ENCODE assay signal across 16 cellular contexts in genomic region chr3:156181509-156181908, GRCh38.
DNase-seq lines count a peak whose midpoint lies in the region; ATAC-seq, FAIRE-seq and TF ChIP-seq lines count a peak whose summit lies in the region.
"Had no signal": no experiment of that assay in that cellular context is flagged by ENCODE, and none has a peak within 500 bp of the region (broad histone marks: within the 10 kb centered on the region; RNA-seq: fewer than 3 reads in every experiment).

No MANE protein-coding gene starts in this region.

- H3K9me3 Mint-ChIP-seq in neural progenitor cell (no peaks in the 10 kb centered on the region), Caco-2 (ENCODE audit: unreplicated experiment) (no peaks in the 10 kb centered on the region)

- H3K36me3 Mint-ChIP-seq in neural progenitor cell (no peaks in the 10 kb centered on the region), Caco-2 (ENCODE audit: insufficient read depth, unreplicated experiment) (no peaks in the 10 kb centered on the region)
- H3K36me3 Mint-ChIP-seq: immature natural killer cell had no signal

- TF ChIP-seq POLR2A in H54 (IDR thresholded peaks at IDR 0.05; ENCODE audit: low read depth, low read length): no peak

- H3K27ac Mint-ChIP-seq in neural progenitor cell: no peak overlapping the region
- no peak overlapping the region for H3K27ac Mint-ChIP-seq in Caco-2 (ENCODE audit: unreplicated experiment)
- H3K27ac Mint-ChIP-seq: immature natural killer cell had no signal

- BruUV-seq in OCI-LY7 (replicated peaks; lab: Mats Ljungman, UMichigan): no TSS peak
- BruUV-seq in Caco-2 (replicated peaks; lab: Mats Ljungman, UMichigan): no TSS peak

- H3K4me3 Mint-ChIP-seq in neural progenitor cell: no peak overlapping the region
- no peak overlapping the region for H3K4me3 Mint-ChIP-seq in Caco-2 (ENCODE audit: unreplicated experiment)
- H3K4me3 Mint-ChIP-seq: immature natural killer cell had no signal

- H3K9me2 ChIP-seq in OCI-LY7 (ENCODE audit: insufficient read depth, low read length): no peaks in the 10 kb centered on the region

- H3K27me3 ChIP-seq in neural progenitor cell (no peaks in the 10 kb centered on the region), Caco-2 (replicated peaks; ENCODE audit: control insufficient read depth, insufficient read depth, low read length) (no peaks in the 10 kb centered on the region)
- H3K27me3 ChIP-seq: BE2C had no signal

- no peak overlapping the region for H3K4me3 ChIP-seq in fibroblast of pulmonary artery (replicated peaks; ENCODE audit: low read depth, low read length)
- H3K4me3 ChIP-seq in neural progenitor cell: no peak overlapping the region
- H3K4me3 ChIP-seq in OCI-LY7 (ENCODE audit: low read depth, low read length, poor library complexity, severe bottlenecking): no peak overlapping the region
- H3K4me3 ChIP-seq in Caco-2 (ENCODE audit: low read depth, low read length): no peak overlapping the region

- peaks cover 4% of the 10 kb centered on the region for H3K27me3 Mint-ChIP-seq in neural progenitor cell (ENCODE audit: insufficient read depth, low read depth)
- H3K27me3 Mint-ChIP-seq in Caco-2 (ENCODE audit: insufficient read depth, unreplicated experiment): peaks cover 5% of the 10 kb centered on the region

- no peaks in the 10 kb centered on the region for H3K9me3 ChIP-seq in neural progenitor cell (ENCODE audit: low read depth)
- H3K9me3 ChIP-seq in OCI-LY7 (ENCODE audit: low read length): no peaks in the 10 kb centered on the region
- H3K9me3 ChIP-seq in Caco-2: no peaks in the 10 kb centered on the region
- H3K9me3 ChIP-seq: BE2C had no signal

- peak; percentile 58 for FAIRE-seq in H54 (lab: Jason Lieb, UNC)

- H3K36me3 ChIP-seq in neural progenitor cell (no peaks in the 10 kb centered on the region), OCI-LY7 (ENCODE audit: insufficient read depth, low read length) (no peaks in the 10 kb centered on the region), Caco-2 (ENCODE audit: control insufficient read depth, insufficient read depth, low read length) (no peaks in the 10 kb centered on the region)
- H3K36me3 ChIP-seq: BE2C had no signal

- H3K79me2 ChIP-seq in neural progenitor cell (ENCODE audit: low read depth) (no peaks in the 10 kb centered on the region), OCI-LY7 (ENCODE audit: insufficient read depth, low read depth, low read length) (no peaks in the 10 kb centered on the region)

- H3K4me2 ChIP-seq in neural progenitor cell: no peak overlapping the region
- no peak overlapping the region for H3K4me2 ChIP-seq in OCI-LY7 (ENCODE audit: low read length)
- H3K4me2 ChIP-seq: KMS-11 had no signal

- H3K27ac ChIP-seq in RWPE1: no peak overlapping the region
- no peak overlapping the region for H3K27ac ChIP-seq in neural progenitor cell
- no peak overlapping the region for H3K27ac ChIP-seq in OCI-LY7 (ENCODE audit: low read depth, low read length, poor library complexity, severe bottlenecking)
- H3K27ac ChIP-seq: KMS-11 had no signal

- peak; percentile 34 for DNase-seq in ACHN
- DNase-seq in H54 (ENCODE audit: insufficient read length, low spot score): peak; percentile 23
- peak; percentile 54 for DNase-seq in RWPE1 (ENCODE audit: low spot score)
- DNase-seq in fibroblast of pulmonary artery (ENCODE audit: low read depth): peak; percentile 53
- DNase-seq in neural progenitor cell (ENCODE audit: low spot score): no peak
- no peak for DNase-seq in OCI-LY7 (ENCODE audit: low spot score)
- no peak for DNase-seq in Caco-2
- DNase-seq: activated T-cell treated with anti-CD3 and anti-CD28 coated beads, Interleukin-2, amount 50 U/mL, for 1 hour; BE2C; GF-D8; immature natural killer cell; Right ventricle myocardium superior; stimulated activated CD4-positive, alpha-beta T cell treated with anti-CD3 and anti-CD28 coated beads, Interleukin-4, amount 100 ng/mL, for 1 hour; stimulated activated naive CD4-positive, alpha-beta T cell treated with Interleukin-2 at 50 U/mL for 16 hours had no signal

- in situ Hi-C loops in ACHN (cut with HindIII; ENCODE audit: low pct_ligation_motif_present, low pct_unique_long_range_greater_than_20kb, low sequenced_read_pairs): no loop called here

- H4K20me1 ChIP-seq in neural progenitor cell (ENCODE audit: low read depth): no peaks in the 10 kb centered on the region
- H4K20me1 ChIP-seq in OCI-LY7 (ENCODE audit: insufficient read depth, low read length): no peaks in the 10 kb centered on the region

- intact Hi-C loops in OCI-LY7 (cut with micrococcal nuclease; ENCODE audit: unreplicated experiment) (no loop called here), Caco-2 (cut with micrococcal nuclease; ENCODE audit: unreplicated experiment) (no loop called here)

- no peaks in the 10 kb centered on the region for H3K4me1 ChIP-seq in neural progenitor cell
- no peaks in the 10 kb centered on the region for H3K4me1 ChIP-seq in OCI-LY7 (ENCODE audit: insufficient read depth, low read length, poor library complexity, severe bottlenecking)
- H3K4me1 ChIP-seq in Caco-2: no peaks in the 10 kb centered on the region

- CTCF ChIA-PET in RWPE1 (lab: Yijun Ruan, JAX): interaction anchor here (0.6 kb wide), 1 partner anchor 118 kb away, joined by 3 read pairs; no protein-coding TSS in a partner anchor
- CTCF ChIA-PET in OCI-LY7 (lab: Charles Lee; ENCODE audit: unreplicated experiment): no interaction called here
- CTCF ChIA-PET in Caco-2 (lab: Charles Lee): no interaction called here

- ATAC-seq in GM21576 (IDR thresholded peaks at IDR 0.05; ENCODE audit: unreplicated experiment): no peak

- no peak overlapping the region for H2AFZ ChIP-seq in neural progenitor cell (replicated peaks)
- no peak overlapping the region for H2AFZ ChIP-seq in OCI-LY7 (ENCODE audit: low read length)

- H3K4me1 Mint-ChIP-seq in neural progenitor cell: no peaks in the 10 kb centered on the region
- no peaks in the 10 kb centered on the region for H3K4me1 Mint-ChIP-seq in Caco-2 (ENCODE audit: low read depth, unreplicated experiment)
- H3K4me1 Mint-ChIP-seq: immature natural killer cell had no signal

- POLR2A ChIA-PET in RWPE1 (lab: Yijun Ruan, JAX; ENCODE audit: low non-redundant PET) (no interaction called here), OCI-LY7 (lab: Charles Lee) (no interaction called here), Caco-2 (lab: Charles Lee) (no interaction called here)

- H3F3A ChIP-seq in neural progenitor cell (ENCODE audit: low read depth): no peaks in the 10 kb centered on the region

- no peak overlapping the region for H3K9ac ChIP-seq in neural progenitor cell
- H3K9ac ChIP-seq: KMS-11 had no signal

- TF ChIP-seq CTCF in RWPE1 (conservative IDR thresholded peaks at IDR 0.05; ENCODE audit: low read depth): no peak
- TF ChIP-seq CTCF in fibroblast of pulmonary artery (IDR thresholded peaks at IDR 0.05; ENCODE audit: low read length, missing control alignments): no peak
- no peak for TF ChIP-seq CTCF in neural progenitor cell (IDR thresholded peaks at IDR 0.05)
- TF ChIP-seq CTCF in OCI-LY7 (conservative IDR thresholded peaks at IDR 0.05; ENCODE audit: low read length): no peak
- no peak for TF ChIP-seq CTCF in Caco-2 (IDR thresholded peaks at IDR 0.05; ENCODE audit: insufficient read depth in 1 of 2, low read depth in 1 of 2, low read length in 1 of 2, severe bottlenecking in 1 of 2, unreplicated experiment in 1 of 2)

Comparison
In these comparisons a context has a peak if more than half of its experiments do, and no peak if none do; other contexts are left out.
1. DNase-seq: peak in ACHN (single experiment), H54 (single experiment), RWPE1 (single experiment) and fibroblast of pulmonary artery (single experiment); none in neural progenitor cell (single experiment), OCI-LY7 (single experiment) and Caco-2 (0 of 2).